20 cellular contexts compared by ENCODE assay signal in genomic region chr2:44283116-44283666, GRCh38. TPM values are rescaled to one million over a fixed set of nuclear protein-coding genes. Genes with fewer than 3 reads are reported as not detected.
DNase-seq lines count a peak whose midpoint lies in the region; ATAC-seq and TF ChIP-seq lines count a peak whose summit lies in the region.
"Had no signal": no experiment of that assay in that cellular context is flagged by ENCODE, and none has a peak within 500 bp of the region (broad histone marks: within the 10 kb centered on the region; RNA-seq: fewer than 3 reads in every experiment).

No MANE protein-coding gene starts in this region.

- no peaks in the 10 kb centered on the region for H3K9me3 Mint-ChIP-seq in activated naive CD4-positive, alpha-beta T cell treated with anti-CD3 and anti-CD28 coated beads, Interleukin-2, amount 50 U/mL, for 72 hours
- H3K9me3 Mint-ChIP-seq: CD4-positive, CD25-positive, alpha-beta regulatory T cell; CD8-positive, alpha-beta T cell had no signal

- peak overlapping the region; percentile 48 for H3K27ac ChIP-seq in VCaP
- H3K27ac ChIP-seq: BLaER1, C4-2B had no signal

- DNase-seq in left lobe of liver (ENCODE audit: low spot score): no peak
- DNase-seq in retinal pigment epithelial cell (ENCODE audit: low read depth): peak; percentile 46
- no peak for DNase-seq in left ventricle myocardium superior
- no peak for DNase-seq in GOT3 (lab: John Stamatoyannopoulos, UW)
- no peak for DNase-seq in activated naive CD4-positive, alpha-beta T cell (lab: John Stamatoyannopoulos, UW)
- DNase-seq in activated naive CD4-positive, alpha-beta T cell treated with anti-CD3 and anti-CD28 coated beads, Interleukin-2, amount 50 U/mL, for 72 hours (ENCODE audit: low spot score in 2 of 2): no peak
- DNase-seq: Caco-2; CD4-positive, CD25-positive, alpha-beta regulatory T cell; CD8-positive, alpha-beta T cell; DMS153; EL; GDM1; H7; HCEC 1CT had no signal

- H3K36me3 Mint-ChIP-seq in activated naive CD4-positive, alpha-beta T cell treated with anti-CD3 and anti-CD28 coated beads, Interleukin-2, amount 50 U/mL, for 72 hours: no peaks in the 10 kb centered on the region
- H3K36me3 Mint-ChIP-seq: CD8-positive, alpha-beta T cell had no signal

- H3K4me3 ChIP-seq in retinal pigment epithelial cell (ENCODE audit: low read length): no peak overlapping the region
- H3K4me3 ChIP-seq: BLaER1 had no signal

- intact Hi-C loops in left ventricle myocardium superior (cut with micrococcal nuclease): no loop called here

- peak; percentile 75 for ATAC-seq in esophagus mucosa
- ATAC-seq in left lobe of liver: peak; percentile 52
- no peak for ATAC-seq in left ventricle myocardium superior
- no peak for ATAC-seq in activated naive CD4-positive, alpha-beta T cell treated with anti-CD3 and anti-CD28 coated beads, Interleukin-2, amount 50 U/mL, for 72 hours
- ATAC-seq: CD8-positive, alpha-beta T cell had no signal

- TF ChIP-seq CTCF in VCaP (conservative IDR thresholded peaks at IDR 0.05) (no peak), retinal pigment epithelial cell (conservative IDR thresholded peaks at IDR 0.05; ENCODE audit: low read depth, low read length) (no peak)

- H3K27ac Mint-ChIP-seq in activated naive CD4-positive, alpha-beta T cell treated with anti-CD3 and anti-CD28 coated beads, Interleukin-2, amount 50 U/mL, for 72 hours: no peak overlapping the region
- H3K27ac Mint-ChIP-seq: B cell; CD4-positive, CD25-positive, alpha-beta regulatory T cell; CD8-positive, alpha-beta T cell had no signal

RNA-seq across cellular contexts. Expression of gene SLC3A1, which starts 7.9 kb away (rescaled TPM):
- total RNA-seq in esophagus mucosa: not detected
- total RNA-seq in left lobe of liver: 1.9 TPM
- total RNA-seq in left ventricle myocardium superior: not detected
- total RNA-seq in activated naive CD4-positive, alpha-beta T cell treated with anti-CD3 and anti-CD28 coated beads, Interleukin-2, amount 50 U/mL, for 72 hours: under 1 TPM; 0.14 to 0.41 TPM
- total RNA-seq: H1, H7 had no signal

Comparison
In these comparisons a context has a peak if more than half of its experiments do, and no peak if none do; other contexts are left out.
1. ATAC-seq: peak in esophagus mucosa (single experiment) and left lobe of liver (single experiment); none in left ventricle myocardium superior (single experiment) and activated naive CD4-positive, alpha-beta T cell treated with anti-CD3 and anti-CD28 coated beads, Interleukin-2, amount 50 U/mL, for 72 hours (0 of 2).